In the genomic region with DNA sequence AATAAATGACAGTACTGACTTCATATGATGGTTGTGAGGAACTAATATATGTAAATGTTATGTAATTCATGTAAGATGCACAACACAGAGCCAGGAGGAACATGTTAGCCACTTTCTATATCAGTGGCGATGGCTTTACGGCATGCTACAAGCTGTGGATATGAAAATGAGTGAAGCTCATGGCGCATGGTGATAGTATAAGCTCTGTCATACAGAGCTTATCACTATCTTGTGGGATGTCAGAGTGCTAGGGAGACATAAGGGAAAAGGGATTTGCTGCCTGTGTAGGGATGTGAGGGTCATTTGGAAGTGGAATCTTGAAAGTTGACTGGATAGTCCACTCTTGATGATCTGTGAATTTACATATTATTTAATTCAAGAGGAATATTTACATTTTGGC, we compare ENCODE assay signal across 1 cellular context.
TF ChIP-seq lines count a peak whose summit lies in the region.

No MANE protein-coding gene starts in this region.

TF ChIP-seq in GM23338, 12 proteins besides CTCF, POLR2A, EP300 and RAD21 (continued from another document):
- TF ChIP-seq EZH2phosphoT487 (IDR thresholded peaks at IDR 0.05; ENCODE audit: unreplicated experiment), result no peak
- no peak for TF ChIP-seq CREB1 (CRISPR knock-in tag; IDR thresholded peaks at IDR 0.05; ENCODE audit: low read depth)
- no peak for TF ChIP-seq POLR2AphosphoS5 (IDR thresholded peaks at IDR 0.05; ENCODE audit: low read depth)
